7 cellular contexts compared by ENCODE assay signal in the genomic region with DNA sequence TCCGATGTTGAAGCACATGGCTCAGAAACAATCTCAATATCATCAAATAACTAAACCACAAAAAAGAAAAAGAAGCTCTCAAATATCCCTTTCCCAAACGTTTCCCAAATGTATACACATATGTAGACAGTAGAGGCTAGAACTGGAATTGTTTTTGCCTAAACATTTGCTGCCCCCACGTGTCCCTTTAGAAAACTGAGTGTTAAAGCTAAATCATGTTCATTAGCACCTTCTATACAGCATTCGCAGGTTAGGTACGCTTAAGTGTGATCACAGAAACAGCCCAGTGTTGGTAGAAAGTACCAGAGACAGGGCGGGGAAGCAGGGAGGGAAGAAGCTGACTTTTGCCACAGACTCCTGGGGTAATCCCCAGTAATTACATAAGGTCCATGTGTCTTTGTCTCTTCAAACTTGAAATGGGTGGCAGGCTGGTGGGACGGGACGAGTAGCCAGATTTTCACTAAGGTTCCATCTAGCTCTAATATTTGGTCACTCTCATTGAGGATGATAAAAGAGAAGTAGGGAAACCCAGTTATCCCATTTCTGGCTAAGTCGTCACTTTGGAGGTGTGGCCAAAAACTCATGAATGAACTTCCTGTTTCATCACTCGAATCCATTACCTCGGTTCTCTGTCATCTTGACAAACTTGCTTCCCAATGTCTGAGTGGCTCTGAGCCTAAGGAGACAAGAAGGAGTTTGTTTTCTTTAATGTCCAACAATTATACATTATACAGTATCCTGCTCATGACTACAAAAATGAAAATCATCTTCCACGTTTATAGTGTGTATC.
DNase-seq lines count a peak whose midpoint lies in the region; ATAC-seq and TF ChIP-seq lines count a peak whose summit lies in the region.

No MANE protein-coding gene starts in this region.

- intact Hi-C loops in tibial artery (cut with DNase I; ENCODE audit: low total_unique reads): loop anchor here (10.0 kb wide), 2 partner anchors 395 to 1445 kb away; no protein-coding TSS in a partner anchor

- peaks cover 15% of the 10 kb centered on the region for H3K4me1 Mint-ChIP-seq in memory B cell

- H3K4me3 Mint-ChIP-seq in memory B cell: peak overlapping the region; percentile 12

- H3K27me3 Mint-ChIP-seq in memory B cell: peaks cover 9% of the 10 kb centered on the region

- peaks cover 0 to 18% (median 14%) of the 10 kb centered on the region in 4 donors for H3K4me1 ChIP-seq in tibial artery

- peak overlapping the region; percentile 6 for H3K4me3 ChIP-seq in brain microvascular endothelial cell (ENCODE audit: low read depth, low read length)
- H3K4me3 ChIP-seq in tibial artery: no peak overlapping the region

- H3K9me3 ChIP-seq in tibial artery: no peaks in the 10 kb centered on the region

- TF ChIP-seq CTCF in brain microvascular endothelial cell (IDR thresholded peaks at IDR 0.05; ENCODE audit: low read depth, low read length, missing control alignments) (peak; percentile 51), tibial artery (IDR thresholded peaks at IDR 0.05) (peak in 1 of 2 experiments; percentile 35)

- DNase-seq in EL (peak; percentile 79), NCI-H748 treated with DMSO at 0.1 percent for 48 hours (lab: John Stamatoyannopoulos, UW) (peak; percentile 89), brain microvascular endothelial cell (peak; percentile 42), memory B cell (ENCODE audit: low spot score in 2 of 2) (no peak), tibial artery (no peak)

- ATAC-seq in GM19324 (IDR thresholded peaks at IDR 0.05; ENCODE audit: low FRiP score, unreplicated experiment): peak; percentile 70
- peak; percentile 70 for ATAC-seq in HG03196 (IDR thresholded peaks at IDR 0.05; ENCODE audit: unreplicated experiment)
- peak; percentile 41 for ATAC-seq in memory B cell (ENCODE audit: low read depth)

- H3K36me3 ChIP-seq in brain microvascular endothelial cell (replicated peaks): no peaks in the 10 kb centered on the region
- no peaks in the 10 kb centered on the region for H3K36me3 ChIP-seq in tibial artery

- H3K27ac Mint-ChIP-seq in memory B cell: peak overlapping the region; percentile 38

- no peaks in the 10 kb centered on the region for H3K36me3 Mint-ChIP-seq in memory B cell

- H3K27me3 ChIP-seq in brain microvascular endothelial cell (replicated peaks) (peaks cover 11% of the 10 kb centered on the region), tibial artery (peaks cover 0 to 54% of the 10 kb centered on the region in 2 donors)

- H3K9me3 Mint-ChIP-seq in memory B cell: peaks cover 6% of the 10 kb centered on the region

- H3K27ac ChIP-seq in brain microvascular endothelial cell: no peak overlapping the region
- H3K27ac ChIP-seq in tibial artery: no peak overlapping the region

- in situ Hi-C loops in brain microvascular endothelial cell (cut with HindIII; ENCODE audit: low pct_ligation_motif_present, low sequenced_read_pairs): no loop called here

Comparison
In these comparisons a context has a peak if more than half of its experiments do, and no peak if none do; other contexts are left out.
1. DNase-seq: peak in EL (single experiment), NCI-H748 treated with DMSO at 0.1 percent for 48 hours (single experiment) and brain microvascular endothelial cell (single experiment); none in memory B cell (0 of 2) and tibial artery (0 of 2).
2. Peak in every context shown above with its lines, with median percentiles within 50 percentile points of each other: ATAC-seq.